Comparison of ENCODE assay signal across 9 cellular contexts in the genomic region with DNA sequence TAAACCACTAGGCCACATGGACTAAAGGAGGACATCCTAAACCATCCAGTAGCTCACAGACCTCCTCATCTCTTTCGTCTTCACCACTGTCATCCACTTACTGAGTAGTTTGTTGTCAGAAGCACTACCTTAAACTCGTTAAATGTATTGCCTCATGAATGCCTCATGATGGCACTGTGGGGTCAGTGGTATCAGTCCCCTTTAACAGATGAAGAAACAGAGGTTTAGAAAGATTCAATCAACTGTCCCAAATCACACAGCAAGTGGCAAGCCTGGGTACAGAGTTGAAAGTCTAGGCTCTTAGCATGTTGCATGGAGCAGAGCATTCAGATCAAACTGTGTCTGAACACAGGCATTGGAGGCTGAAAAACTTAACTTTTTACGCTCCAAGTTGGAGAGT.
DNase-seq lines count a peak whose midpoint lies in the region; ATAC-seq and TF ChIP-seq lines count a peak whose summit lies in the region.
"Had no signal": no experiment of that assay in that cellular context is flagged by ENCODE, and none has a peak within 500 bp of the region (broad histone marks: within the 10 kb centered on the region; RNA-seq: fewer than 3 reads in every experiment).

No MANE protein-coding gene starts in this region.

- H3K36me3 Mint-ChIP-seq in immature natural killer cell = no peaks in the 10 kb centered on the region
- no peaks in the 10 kb centered on the region for H3K36me3 Mint-ChIP-seq in activated CD4-positive, alpha-beta T cell treated with anti-CD3 and anti-CD28 coated beads, Interleukin-2, amount 10 ng/mL, durations not matched to agents 24 days and 14 days (ENCODE audit: low read depth)
- H3K36me3 Mint-ChIP-seq: natural killer cell had no signal

- ATAC-seq in GM21529 (IDR thresholded peaks at IDR 0.05; ENCODE audit: unreplicated experiment) (peak; percentile 45), GM21381 (IDR thresholded peaks at IDR 0.05; ENCODE audit: unreplicated experiment) (no peak)
- ATAC-seq: natural killer cell had no signal

- TF ChIP-seq POLR2A in esophagus muscularis mucosa (IDR thresholded peaks at IDR 0.05; ENCODE audit: low read depth) = no peak

- H3K27me3 Mint-ChIP-seq in immature natural killer cell (ENCODE audit: low read depth in 3 of 3) = peaks cover 2 to 7% (median 2%) of the 10 kb centered on the region in 3 donors
- H3K27me3 Mint-ChIP-seq in activated CD4-positive, alpha-beta T cell treated with anti-CD3 and anti-CD28 coated beads, Interleukin-2, amount 10 ng/mL, durations not matched to agents 24 days and 14 days = peaks cover 3% of the 10 kb centered on the region

- intact Hi-C loops in esophagus muscularis mucosa (cut with DNase I) = no loop called here
- intact Hi-C loops in activated CD4-positive, alpha-beta T cell treated with anti-CD3 and anti-CD28 coated beads, Interleukin-2, amount 10 ng/mL, durations not matched to agents 24 days and 14 days (cut with micrococcal nuclease) = no loop called here

- H3K27me3 ChIP-seq in esophagus muscularis mucosa = no peaks in the 10 kb centered on the region

- no peak overlapping the region for H3K4me3 Mint-ChIP-seq in immature natural killer cell
- H3K4me3 Mint-ChIP-seq in activated CD4-positive, alpha-beta T cell treated with anti-CD3 and anti-CD28 coated beads, Interleukin-2, amount 10 ng/mL, durations not matched to agents 24 days and 14 days = no peak overlapping the region
- H3K4me3 Mint-ChIP-seq: natural killer cell had no signal

- H3K9me3 ChIP-seq in esophagus muscularis mucosa = no peaks in the 10 kb centered on the region

- WGBS in esophagus muscularis mucosa = 40% methylated on average over 3 of the region's 3 CpGs

- no peaks in the 10 kb centered on the region for H3K4me1 Mint-ChIP-seq in immature natural killer cell
- H3K4me1 Mint-ChIP-seq in activated CD4-positive, alpha-beta T cell treated with anti-CD3 and anti-CD28 coated beads, Interleukin-2, amount 10 ng/mL, durations not matched to agents 24 days and 14 days = no peaks in the 10 kb centered on the region
- H3K4me1 Mint-ChIP-seq: natural killer cell had no signal

- TF ChIP-seq EP300 in esophagus muscularis mucosa (IDR thresholded peaks at IDR 0.05) = no peak

- peaks cover 0 to 5% (median 0%) of the 10 kb centered on the region in 4 donors for H3K4me1 ChIP-seq in esophagus muscularis mucosa

- H3K27ac ChIP-seq in esophagus muscularis mucosa (replicated peaks in 1 of 4) = no peak overlapping the region

- H3K9me3 Mint-ChIP-seq in immature natural killer cell = no peaks in the 10 kb centered on the region
- no peaks in the 10 kb centered on the region for H3K9me3 Mint-ChIP-seq in activated CD4-positive, alpha-beta T cell treated with anti-CD3 and anti-CD28 coated beads, Interleukin-2, amount 10 ng/mL, durations not matched to agents 24 days and 14 days
- H3K9me3 Mint-ChIP-seq: natural killer cell had no signal

- H3K36me3 ChIP-seq in esophagus muscularis mucosa = no peaks in the 10 kb centered on the region

- no peak overlapping the region for H3K27ac Mint-ChIP-seq in immature natural killer cell
- H3K27ac Mint-ChIP-seq in activated CD4-positive, alpha-beta T cell treated with anti-CD3 and anti-CD28 coated beads, Interleukin-2, amount 10 ng/mL, durations not matched to agents 24 days and 14 days = no peak overlapping the region
- H3K27ac Mint-ChIP-seq: natural killer cell had no signal

- no peak overlapping the region for H3K4me3 ChIP-seq in esophagus muscularis mucosa

- no peak for TF ChIP-seq CTCF in esophagus muscularis mucosa (IDR thresholded peaks at IDR 0.05)

- DNase-seq in Daoy (ENCODE audit: low read depth) (peak; percentile 42), RPMI7951 (ENCODE audit: low read depth) (peak; percentile 4), immature natural killer cell (peak in 2 of 3 donors; percentile 4 to 9), activated gamma-delta T cell (lab: John Stamatoyannopoulos, UW) (no peak), esophagus muscularis mucosa (ENCODE audit: extremely low spot score) (no peak)
- no peak for DNase-seq in activated CD4-positive, alpha-beta T cell treated with anti-CD3 and anti-CD28 coated beads, Interleukin-2, amount 10 ng/mL, durations not matched to agents 24 days and 14 days
- DNase-seq: natural killer cell had no signal

Comparison
In these comparisons a context has a peak if more than half of its experiments do, and no peak if none do; other contexts are left out.
1. DNase-seq: peak in Daoy (single experiment), RPMI7951 (single experiment) and immature natural killer cell (2 of 3); none in activated gamma-delta T cell (single experiment), esophagus muscularis mucosa (single experiment) and activated CD4-positive, alpha-beta T cell treated with anti-CD3 and anti-CD28 coated beads, Interleukin-2, amount 10 ng/mL, durations not matched to agents 24 days and 14 days (single experiment).